In the genomic region with DNA sequence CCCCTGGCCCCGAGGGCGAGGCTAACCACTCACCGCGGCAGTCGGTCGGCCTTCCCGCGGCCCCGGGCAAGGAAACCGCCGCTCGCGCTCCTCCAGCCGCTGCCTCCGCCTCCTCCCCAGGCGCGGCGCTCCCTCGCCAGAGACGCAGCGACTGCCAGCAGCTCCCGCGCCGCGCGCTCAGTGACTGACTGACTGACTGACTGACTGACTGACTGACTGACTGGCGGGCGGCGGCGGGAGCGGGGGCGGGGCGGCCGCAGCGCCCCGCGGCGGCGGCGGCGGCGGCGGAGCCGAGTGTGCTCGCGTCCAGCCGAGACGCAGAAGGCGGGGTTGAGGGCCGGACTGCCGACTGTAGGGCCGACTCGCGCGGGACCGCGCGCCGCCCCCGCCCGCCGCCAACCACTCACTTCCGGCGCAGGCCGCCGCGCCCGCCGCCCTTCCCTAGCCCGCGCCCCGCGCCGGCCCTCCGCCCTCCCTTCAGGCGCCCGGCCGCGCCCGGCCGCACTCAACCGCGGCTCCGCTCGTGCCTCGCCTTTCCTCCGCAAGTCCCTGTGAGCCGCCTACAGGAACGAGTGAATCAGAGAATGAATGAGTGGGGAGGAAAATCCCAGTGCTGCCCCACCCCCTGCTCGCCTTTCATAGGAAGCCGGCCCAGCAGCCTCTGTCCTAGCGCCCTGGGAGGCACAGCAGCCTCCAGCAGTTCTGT, we compare ENCODE assay signal across 8 cellular contexts. TPM values are rescaled to one million over a fixed set of nuclear protein-coding genes. Genes with fewer than 3 reads are reported as not detected.
DNase-seq lines count a peak whose midpoint lies in the region; ATAC-seq, FAIRE-seq and TF ChIP-seq lines count a peak whose summit lies in the region.

A gene with protein sequence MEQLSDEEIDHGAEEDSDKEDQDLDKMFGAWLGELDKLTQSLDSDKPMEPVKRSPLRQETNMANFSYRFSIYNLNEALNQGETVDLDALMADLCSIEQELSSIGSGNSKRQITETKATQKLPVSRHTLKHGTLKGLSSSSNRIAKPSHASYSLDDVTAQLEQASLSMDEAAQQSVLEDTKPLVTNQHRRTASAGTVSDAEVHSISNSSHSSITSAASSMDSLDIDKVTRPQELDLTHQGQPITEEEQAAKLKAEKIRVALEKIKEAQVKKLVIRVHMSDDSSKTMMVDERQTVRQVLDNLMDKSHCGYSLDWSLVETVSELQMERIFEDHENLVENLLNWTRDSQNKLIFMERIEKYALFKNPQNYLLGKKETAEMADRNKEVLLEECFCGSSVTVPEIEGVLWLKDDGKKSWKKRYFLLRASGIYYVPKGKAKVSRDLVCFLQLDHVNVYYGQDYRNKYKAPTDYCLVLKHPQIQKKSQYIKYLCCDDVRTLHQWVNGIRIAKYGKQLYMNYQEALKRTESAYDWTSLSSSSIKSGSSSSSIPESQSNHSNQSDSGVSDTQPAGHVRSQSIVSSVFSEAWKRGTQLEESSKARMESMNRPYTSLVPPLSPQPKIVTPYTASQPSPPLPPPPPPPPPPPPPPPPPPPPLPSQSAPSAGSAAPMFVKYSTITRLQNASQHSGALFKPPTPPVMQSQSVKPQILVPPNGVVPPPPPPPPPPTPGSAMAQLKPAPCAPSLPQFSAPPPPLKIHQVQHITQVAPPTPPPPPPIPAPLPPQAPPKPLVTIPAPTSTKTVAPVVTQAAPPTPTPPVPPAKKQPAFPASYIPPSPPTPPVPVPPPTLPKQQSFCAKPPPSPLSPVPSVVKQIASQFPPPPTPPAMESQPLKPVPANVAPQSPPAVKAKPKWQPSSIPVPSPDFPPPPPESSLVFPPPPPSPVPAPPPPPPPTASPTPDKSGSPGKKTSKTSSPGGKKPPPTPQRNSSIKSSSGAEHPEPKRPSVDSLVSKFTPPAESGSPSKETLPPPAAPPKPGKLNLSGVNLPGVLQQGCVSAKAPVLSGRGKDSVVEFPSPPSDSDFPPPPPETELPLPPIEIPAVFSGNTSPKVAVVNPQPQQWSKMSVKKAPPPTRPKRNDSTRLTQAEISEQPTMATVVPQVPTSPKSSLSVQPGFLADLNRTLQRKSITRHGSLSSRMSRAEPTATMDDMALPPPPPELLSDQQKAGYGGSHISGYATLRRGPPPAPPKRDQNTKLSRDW (minus strand): TSS at position 224 of the 706 bp plus-strand sequence. CDS start 39,948 bp downstream, outside the sequence.

- H3K27ac ChIP-seq in OCI-LY3 (ENCODE audit: low read length) = no peak within 1 kb of the TSS

- peak; percentile 77 to 86 for ATAC-seq in activated T-cell treated with anti-CD3 and anti-CD28 coated beads, Interleukin-2, amount 50 U/mL, for 4 hours

- peaks cover 39% of the 10 kb centered on the region for H3K4me1 Mint-ChIP-seq in activated T-cell treated with anti-CD3 and anti-CD28 coated beads, Interleukin-2, amount 50 U/mL, for 4 hours (ENCODE audit: low read depth)

- peaks cover 20% of the 10 kb centered on the region for H3K9me3 Mint-ChIP-seq in activated T-cell treated with anti-CD3 and anti-CD28 coated beads, Interleukin-2, amount 50 U/mL, for 4 hours

- no peak for TF ChIP-seq CTCF in OCI-LY3 (IDR thresholded peaks at IDR 0.05; ENCODE audit: low read depth, low read length)

- H3K9ac ChIP-seq in OCI-LY3 (ENCODE audit: low read length) = peak within 1 kb of the TSS; percentile 81

- peaks cover 30% of the 10 kb centered on the region for H3K27me3 ChIP-seq in OCI-LY3 (ENCODE audit: low read depth, low read length)

- no peaks in the 10 kb centered on the region for H4K20me1 ChIP-seq in OCI-LY3 (ENCODE audit: insufficient read depth, low read length)

- peak; percentile 88 for DNase-seq in AG08395 (ENCODE audit: low spot score)
- peak; percentile 79 for DNase-seq in GM19239 (ENCODE audit: insufficient read length, low spot score)
- peak; percentile 76 for DNase-seq in HTR-8/SVneo (ENCODE audit: insufficient read length, low spot score)
- DNase-seq in activated T-cell treated with anti-CD3 and anti-CD28 coated beads, Interleukin-2, amount 50 U/mL, for 4 hours = peak; percentile 63
- DNase-seq in erythroblast (lab: John Stamatoyannopoulos, UW) = peak; percentile 81 to 85
- peak; percentile 88 for DNase-seq in mucosa of gallbladder (ENCODE audit: low spot score)
- DNase-seq in stimulated activated CD8-positive, alpha-beta memory T cell treated with anti-CD3 and anti-CD28 coated beads, Interleukin-2, amount 100 ng/mL, for 1 hour (ENCODE audit: low read depth in 2 of 2) = peak; percentile 12 to 23

- H3K79me2 ChIP-seq in OCI-LY3 (ENCODE audit: low read length) = no peaks in the 10 kb centered on the region

- H3K4me2 ChIP-seq in OCI-LY3 (ENCODE audit: low read length) = peak within 1 kb of the TSS; percentile 95

- H2AFZ ChIP-seq in OCI-LY3 (ENCODE audit: low read depth, low read length) = peak within 1 kb of the TSS; percentile 82

- peaks cover 18% of the 10 kb centered on the region for H3K4me1 ChIP-seq in OCI-LY3 (ENCODE audit: low read length)

- H3K9me3 ChIP-seq in OCI-LY3 (ENCODE audit: insufficient read depth, low read length) = 0 out of 2 replicates have a peak, but pooled peaks cover 4% of the 10 kb centered on the region

- H3K36me3 ChIP-seq in OCI-LY3 (replicated peaks; ENCODE audit: low read depth, low read length) = no peaks in the 10 kb centered on the region

- peaks cover 5% of the 10 kb centered on the region for H3K36me3 Mint-ChIP-seq in activated T-cell treated with anti-CD3 and anti-CD28 coated beads, Interleukin-2, amount 50 U/mL, for 4 hours (ENCODE audit: insufficient read depth)

- peak within 1 kb of the TSS; percentile 89 for H3K4me3 ChIP-seq in OCI-LY3 (ENCODE audit: low read length)

- FAIRE-seq in GM19239 (lab: Jason Lieb, UNC) (no peak), HTR-8/SVneo (lab: Jason Lieb, UNC) (peak; percentile 92)

- H3K27me3 Mint-ChIP-seq in activated T-cell treated with anti-CD3 and anti-CD28 coated beads, Interleukin-2, amount 50 U/mL, for 4 hours (ENCODE audit: low read depth) = peaks cover 22% of the 10 kb centered on the region

- no peak for TF ChIP-seq POLR2A in erythroblast (IDR thresholded peaks at IDR 0.05; ENCODE audit: low read length)

- peak within 1 kb of the TSS; percentile 89 for H3K4me3 Mint-ChIP-seq in activated T-cell treated with anti-CD3 and anti-CD28 coated beads, Interleukin-2, amount 50 U/mL, for 4 hours

RNA-seq across cellular contexts. Expression of the gene that starts here (rescaled TPM):
- total RNA-seq in activated T-cell treated with anti-CD3 and anti-CD28 coated beads, Interleukin-2, amount 50 U/mL, for 4 hours = 10 to 100 TPM; 12.0 to 12.9 (median 12.8) TPM
- 51.6 TPM for total RNA-seq in mucosa of gallbladder

Comparison
In these comparisons a context has a peak if more than half of its experiments do, and no peak if none do; other contexts are left out.
1. DNase-seq: peak in every context shown above with its lines; median percentile 88 in AG08395; 88 in mucosa of gallbladder; 83 in erythroblast; 79 in GM19239; 76 in HTR-8/SVneo; 63 in activated T-cell treated with anti-CD3 and anti-CD28 coated beads, Interleukin-2, amount 50 U/mL, for 4 hours; 18 in stimulated activated CD8-positive, alpha-beta memory T cell treated with anti-CD3 and anti-CD28 coated beads, Interleukin-2, amount 100 ng/mL, for 1 hour.